ENCODE assay signal across 13 cellular contexts in genomic region chr5:168347368-168347767, GRCh38. TPM values are rescaled to one million over a fixed set of nuclear protein-coding genes. Genes with fewer than 3 reads are reported as not detected.
DNase-seq lines count a peak whose midpoint lies in the region; ATAC-seq and TF ChIP-seq lines count a peak whose summit lies in the region.
"Had no signal": no experiment of that assay in that cellular context is flagged by ENCODE, and none has a peak within 500 bp of the region (broad histone marks: within the 10 kb centered on the region; RNA-seq: fewer than 3 reads in every experiment).

No MANE protein-coding gene starts in this region.

- peaks cover 67% of the 10 kb centered on the region for H3F3A ChIP-seq in PC-9 (ENCODE audit: insufficient read depth, low read depth)

- BruUV-seq in PC-9 (replicated peaks; lab: Mats Ljungman, UMichigan): no TSS peak

- H3K27me3 ChIP-seq in PC-9 (ENCODE audit: insufficient read depth, low read depth) (no peaks in the 10 kb centered on the region), suprapubic skin (no peaks in the 10 kb centered on the region)

- no peaks in the 10 kb centered on the region for H3K9me3 ChIP-seq in PC-9 (ENCODE audit: insufficient read depth, low read depth)
- no peaks in the 10 kb centered on the region for H3K9me3 ChIP-seq in suprapubic skin

- TF ChIP-seq POLR2A in suprapubic skin (IDR thresholded peaks at IDR 0.05): no peak

- no peak for TF ChIP-seq EP300 in suprapubic skin (IDR thresholded peaks at IDR 0.05)

- WGBS in suprapubic skin: 79% methylated on average over 7 of the region's 7 CpGs

- H2AFZ ChIP-seq in PC-9: no peak overlapping the region

- intact Hi-C loops in PC-9 (cut with micrococcal nuclease; ENCODE audit: unreplicated experiment) (no loop called here), left ventricle myocardium superior (cut with micrococcal nuclease) (no loop called here)

- no peaks in the 10 kb centered on the region for H4K20me1 ChIP-seq in PC-9 (ENCODE audit: insufficient read depth)

- H3K4me3 ChIP-seq in PC-9: no peak overlapping the region
- H3K4me3 ChIP-seq in suprapubic skin: no peak overlapping the region

- H3K9me2 ChIP-seq in PC-9 (ENCODE audit: insufficient read depth): no peaks in the 10 kb centered on the region

- no peak for TF ChIP-seq CTCF in PC-9 (conservative IDR thresholded peaks at IDR 0.05)
- no peak for TF ChIP-seq CTCF in suprapubic skin (IDR thresholded peaks at IDR 0.05)

- peaks cover 97% of the 10 kb centered on the region for H3K79me2 ChIP-seq in PC-9 (ENCODE audit: low read depth)

- CTCF ChIA-PET in PC-9 (lab: Charles Lee): interaction anchor here (0.7 to 2.4 kb wide), 9 partner anchors 12 to 55 kb away, joined by 3 to 11 read pairs (median 3); partner anchors contain the start of gene WWC1

- peaks cover 24% of the 10 kb centered on the region; the same call in 1 of the 2 replicates for H3K36me3 ChIP-seq in PC-9 (ENCODE audit: low read depth)
- no peaks in the 10 kb centered on the region for H3K36me3 ChIP-seq in suprapubic skin

- H3K4me1 ChIP-seq in PC-9 (replicated peaks; ENCODE audit: insufficient read depth) (peaks cover 77% of the 10 kb centered on the region), suprapubic skin (peaks cover 16% of the 10 kb centered on the region)

- H3K27ac ChIP-seq in PC-9: peak overlapping the region; percentile 55
- peak overlapping the region; percentile 30 for H3K27ac ChIP-seq in suprapubic skin

- peak overlapping the region; percentile 73 for H3K4me2 ChIP-seq in PC-9

- POLR2A ChIA-PET in PC-9 (lab: Charles Lee; ENCODE audit: unreplicated experiment): interaction anchor here (0.6 to 1.4 kb wide), 4 partner anchors 13 to 85 kb away, joined by 5 to 11 read pairs (median 6); no protein-coding TSS in a partner anchor

- no peak for DNase-seq in PC-9
- no peak for DNase-seq in suprapubic skin (ENCODE audit: low spot score in 2 of 2)
- DNase-seq in activated CD4-positive, alpha-beta T cell treated with anti-CD3 and anti-CD28 coated beads, Interleukin-2, amount 50 U/mL, for 1 hour: no peak
- DNase-seq in HuH-7 (ENCODE audit: low spot score): no peak
- DNase-seq in left ventricle myocardium superior: no peak
- DNase-seq: activated naive CD4-positive, alpha-beta T cell treated with anti-CD3 and anti-CD28 coated beads, Interleukin-2, amount 50 U/mL, for 16 hours; KG1; NCI-H2107; OCI-M1; stimulated activated CD4-positive, alpha-beta T cell treated with anti-CD3 and anti-CD28 coated beads, Interleukin-4, amount 100 ng/mL, for 1 hour; T-helper 2 cell had no signal

- ATAC-seq in GM18870 (IDR thresholded peaks at IDR 0.05; ENCODE audit: unreplicated experiment) (peak; percentile 58), HG02798 (IDR thresholded peaks at IDR 0.05; ENCODE audit: poor library complexity, unreplicated experiment) (peak; percentile 73), left ventricle myocardium superior (no peak)

RNA-seq across cellular contexts. Expression of gene WWC1, which starts 55.9 kb away (rescaled TPM):
- total RNA-seq in PC-9 (2021): 79.5 and 97.7 TPM in 2 replicates
- total RNA-seq in suprapubic skin: 10 to 100 TPM; 28.3 to 38.3 (median 31.6) TPM
- 4.3 TPM for total RNA-seq in left ventricle myocardium superior
